In the genomic region with DNA sequence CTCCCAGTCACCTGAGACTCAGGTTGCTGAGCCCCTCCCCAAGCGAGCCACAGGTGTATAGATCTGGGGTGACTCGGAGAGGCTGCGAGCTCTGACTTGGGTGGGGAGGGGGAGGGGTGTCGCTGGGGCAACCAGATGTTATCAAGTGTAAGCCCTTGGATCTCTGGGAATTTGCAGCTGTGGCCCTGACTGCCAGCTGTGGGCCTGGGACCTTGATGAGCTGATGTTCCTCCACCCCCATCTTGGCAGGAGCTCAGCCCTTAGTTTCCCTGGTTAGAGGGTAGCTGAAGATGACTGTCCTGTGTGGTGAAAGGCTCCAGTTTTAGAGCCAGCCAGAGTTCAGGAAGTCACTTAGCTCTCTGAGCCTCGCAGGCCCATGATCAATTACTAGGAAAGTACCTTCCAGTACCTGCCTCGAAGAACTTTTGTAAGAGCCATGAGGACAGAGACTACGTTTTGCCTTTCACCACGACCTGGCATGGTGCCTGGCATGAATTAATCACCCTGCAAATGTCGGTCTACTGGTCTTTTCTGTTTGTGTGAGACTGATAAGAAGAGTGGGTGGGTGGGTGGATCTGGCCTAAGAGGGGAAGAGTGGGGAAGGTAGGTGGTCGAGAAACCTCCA, we compare ENCODE assay signal across 8 cellular contexts. TPM values are rescaled to one million over a fixed set of nuclear protein-coding genes. Genes with fewer than 3 reads are reported as not detected.
DNase-seq lines count a peak whose midpoint lies in the region; ATAC-seq, FAIRE-seq and TF ChIP-seq lines count a peak whose summit lies in the region.

No MANE protein-coding gene starts in this region.

- no peak for TF ChIP-seq RAD21 in GM12878 (IDR thresholded peaks at IDR 0.05; ENCODE audit: insufficient read depth, low read depth, low read length)

- peaks cover 9% of the 10 kb centered on the region for H3K27me3 Mint-ChIP-seq in CD4-positive, CD25-positive, alpha-beta regulatory T cell
- H3K27me3 Mint-ChIP-seq in T-helper 2 cell treated with Interferon-gamma antibody and Interleukin-4, amounts not matched to agents 5 μg/mL and 100 μg/mL, for 36 hours (ENCODE audit: low read depth) = peaks cover 5% of the 10 kb centered on the region

- peaks cover 0 to 20% (median 4%) of the 10 kb centered on the region in 4 donors for H3K4me1 Mint-ChIP-seq in CD4-positive, CD25-positive, alpha-beta regulatory T cell
- peaks cover 10% of the 10 kb centered on the region for H3K4me1 Mint-ChIP-seq in T-helper 2 cell treated with Interferon-gamma antibody and Interleukin-4, amounts not matched to agents 5 μg/mL and 100 μg/mL, for 36 hours (ENCODE audit: low read depth)

- no peaks in the 10 kb centered on the region for H3K27me3 ChIP-seq in CD4-positive, CD25-positive, alpha-beta regulatory T cell (ENCODE audit: control insufficient read depth, insufficient read depth, low read length)
- no peaks in the 10 kb centered on the region for H3K27me3 ChIP-seq in HUES48 (ENCODE audit: control insufficient read depth, insufficient read depth, low read length)
- no peaks in the 10 kb centered on the region; a peak in 1 of 4 replicates for H3K27me3 ChIP-seq in GM12878 (replicated peaks in 1 of 2; ENCODE audit: control insufficient read depth in 2 of 2, insufficient read depth in 2 of 2, low read length in 1 of 2)

- no peak overlapping the region for H3K4me3 ChIP-seq in CD4-positive, CD25-positive, alpha-beta regulatory T cell (ENCODE audit: low read depth, low read length)
- H3K4me3 ChIP-seq in HUES48 (ENCODE audit: low read depth, low read length) = peak overlapping the region; percentile 16; the same call in 1 of the 2 replicates
- no peak overlapping the region for H3K4me3 ChIP-seq in GM12878

- no peak for TF ChIP-seq CTCF in GM12878 (IDR thresholded peaks at IDR 0.05 in 2 of 3, conservative IDR thresholded peaks at IDR 0.05 in 1 of 3; ENCODE audit: control insufficient read depth in 2 of 3, extremely low read depth in 1 of 3, insufficient read depth in 1 of 3, low read depth in 3 of 3, low read length in 3 of 3)

- no peak overlapping the region for H3K27ac ChIP-seq in CD4-positive, CD25-positive, alpha-beta regulatory T cell (ENCODE audit: insufficient read depth, low read length, poor library complexity, severe bottlenecking)
- H3K27ac ChIP-seq in HUES48 (ENCODE audit: low read depth, low read length) (peak overlapping the region; percentile 97), GM12878 (ENCODE audit: control insufficient read depth, insufficient read depth) (no peak overlapping the region)

- H3K79me2 ChIP-seq in GM12878 (ENCODE audit: control insufficient read depth, insufficient read depth, low read length) = no peaks in the 10 kb centered on the region

- intact Hi-C loops in GM12878 (cut with micrococcal nuclease; ENCODE audit: unreplicated experiment) = no loop called here

- FAIRE-seq in GM12878 (lab: Jason Lieb, UNC) = no peak

- TF ChIP-seq POLR2A in GM12878 (IDR thresholded peaks at IDR 0.05; ENCODE audit: low read depth, low read length) = no peak

- H3K27ac Mint-ChIP-seq in CD4-positive, CD25-positive, alpha-beta regulatory T cell = peak overlapping the region in 2 of 3 donors; percentile 5 to 26
- no peak overlapping the region for H3K27ac Mint-ChIP-seq in T-helper 2 cell treated with Interferon-gamma antibody and Interleukin-4, amounts not matched to agents 5 μg/mL and 100 μg/mL, for 36 hours

- RAD21 ChIA-PET in GM12878 (lab: Charles Lee; ENCODE audit: unreplicated experiment) = interaction anchor here (0.6 to 1.8 kb wide), 6 partner anchors 13 to 360 kb away, joined by 3 to 7 read pairs (median 4); no protein-coding TSS in a partner anchor

- SMC1A ChIA-PET in GM12878 (lab: Charles Lee; ENCODE audit: uncharacterized antibody, unreplicated experiment) = interaction anchor here (0.8 to 1.9 kb wide), 7 partner anchors 9 to 55 kb away, joined by 3 to 12 read pairs (median 4); no protein-coding TSS in a partner anchor

- no peak overlapping the region for H3K4me2 ChIP-seq in GM12878 (ENCODE audit: control insufficient read depth, insufficient read depth)

- no peaks in the 10 kb centered on the region for H3K36me3 ChIP-seq in CD4-positive, CD25-positive, alpha-beta regulatory T cell (ENCODE audit: control insufficient read depth, insufficient read depth, low read length)
- H3K36me3 ChIP-seq in HUES48 (ENCODE audit: control insufficient read depth, insufficient read depth, low read length) (no peaks in the 10 kb centered on the region), GM12878 (ENCODE audit: control insufficient read depth in 2 of 2, insufficient read depth in 2 of 2, low read length in 1 of 2) (no peaks in the 10 kb centered on the region)

- no peaks in the 10 kb centered on the region for H4K20me1 ChIP-seq in GM12878 (ENCODE audit: control insufficient read depth, insufficient read depth)

- no peaks in the 10 kb centered on the region for H3K9me3 Mint-ChIP-seq in CD4-positive, CD25-positive, alpha-beta regulatory T cell
- H3K9me3 Mint-ChIP-seq in T-helper 2 cell treated with Interferon-gamma antibody and Interleukin-4, amounts not matched to agents 5 μg/mL and 100 μg/mL, for 36 hours = no peaks in the 10 kb centered on the region

- no peak overlapping the region for H3K4me3 Mint-ChIP-seq in CD4-positive, CD25-positive, alpha-beta regulatory T cell
- H3K4me3 Mint-ChIP-seq in T-helper 2 cell treated with Interferon-gamma antibody and Interleukin-4, amounts not matched to agents 5 μg/mL and 100 μg/mL, for 36 hours = no peak overlapping the region

- H3K36me3 Mint-ChIP-seq in CD4-positive, CD25-positive, alpha-beta regulatory T cell = no peaks in the 10 kb centered on the region
- H3K36me3 Mint-ChIP-seq in T-helper 2 cell treated with Interferon-gamma antibody and Interleukin-4, amounts not matched to agents 5 μg/mL and 100 μg/mL, for 36 hours (ENCODE audit: low read depth) = no peaks in the 10 kb centered on the region

- no peak for TF ChIP-seq EP300 in GM12878 (IDR thresholded peaks at IDR 0.05; ENCODE audit: borderline replicate concordance in 1 of 2, control insufficient read depth in 1 of 2, low read depth in 2 of 2, low read length in 2 of 2)

- POLR2A ChIA-PET in GM12878 (lab: Charles Lee) = interaction anchor here (0.6 kb wide), 1 partner anchor 1163 kb away, joined by 3 read pairs; no protein-coding TSS in a partner anchor

- peak overlapping the region; percentile 56; the same call in 1 of the 2 replicates for H3K9ac ChIP-seq in HUES48 (ENCODE audit: low read depth, low read length)
- no peak overlapping the region for H3K9ac ChIP-seq in GM12878 (ENCODE audit: control insufficient read depth, insufficient read depth, low read length)

- H2AFZ ChIP-seq in GM12878 (ENCODE audit: control insufficient read depth, low read depth, low read length) = peak overlapping the region; percentile 28

- CTCF ChIA-PET in GM12878 (lab: Yijun Ruan, JAX) = interaction anchor here (0.9 to 4.0 kb wide), 5 partner anchors 12 to 241 kb away, joined by 3 to 24 read pairs (median 7); no protein-coding TSS in a partner anchor

- H3K4me1 ChIP-seq in CD4-positive, CD25-positive, alpha-beta regulatory T cell (ENCODE audit: control insufficient read depth, insufficient read depth, low read length, poor library complexity, severe bottlenecking) = no peaks in the 10 kb centered on the region
- H3K4me1 ChIP-seq in HUES48 (ENCODE audit: control insufficient read depth, insufficient read depth, low read length) = peaks cover 59% of the 10 kb centered on the region
- H3K4me1 ChIP-seq in GM12878 (ENCODE audit: control insufficient read depth, insufficient read depth, low read length) = peaks cover 14% of the 10 kb centered on the region

- H3K9me3 ChIP-seq in CD4-positive, CD25-positive, alpha-beta regulatory T cell (ENCODE audit: control insufficient read depth in 2 of 2, low read length in 2 of 2) = no peaks in the 10 kb centered on the region
- H3K9me3 ChIP-seq in HUES48 (ENCODE audit: control insufficient read depth, insufficient read depth, low read length) (no peaks in the 10 kb centered on the region), GM12878 (replicated peaks; ENCODE audit: control insufficient read depth, insufficient read depth, low read length) (no peaks in the 10 kb centered on the region)

- ATAC-seq in CD4-positive, CD25-positive, alpha-beta regulatory T cell (ENCODE audit: low read depth in 2 of 2) = no peak
- ATAC-seq in GM12878 = peak; percentile 75
- ATAC-seq in GM21529 (IDR thresholded peaks at IDR 0.05; ENCODE audit: unreplicated experiment) = no peak

- 21% methylated on average over 10 of the region's 10 CpGs for WGBS in GM12878 (ENCODE audit: insufficient coverage, insufficient replicate concordance, low lambda C conversion rate, missing lambda C conversion rate)

- BruUV-seq in GM12878 (replicated peaks; lab: Mats Ljungman, UMichigan) = no TSS peak

- no peak for DNase-seq in CD4-positive, CD25-positive, alpha-beta regulatory T cell
- DNase-seq in GM12878 (ENCODE audit: low read depth, low spot score) (peak; percentile 26), mucosa of gallbladder (ENCODE audit: low spot score) (peak; percentile 90), NOMO-1 (lab: John Stamatoyannopoulos, UW; ENCODE audit: unreplicated experiment in 2 of 2) (no peak)
- no peak for DNase-seq in T-helper 2 cell treated with Interferon-gamma antibody and Interleukin-4, amounts not matched to agents 5 μg/mL and 100 μg/mL, for 36 hours (ENCODE audit: low spot score)
- no peak for DNase-seq in activated CD8-positive, alpha-beta memory T cell treated with anti-CD3 and anti-CD28 coated beads, Interleukin-2, amount 50 U/mL, for 48 hours

- in situ Hi-C loops in GM12878 (cut with MboI) = no loop called here

RNA-seq across cellular contexts. Expression of a gene that starts 55.8 kb away (rescaled TPM):
- 111 TPM for total RNA-seq in CD4-positive, CD25-positive, alpha-beta regulatory T cell
- 10 to 100 TPM; 47.3 to 68.9 (median 55.8) TPM for polyA plus RNA-seq in CD4-positive, CD25-positive, alpha-beta regulatory T cell
- 140 and 147 TPM in 2 replicates for total RNA-seq in GM12878 (2013; cell fraction: nucleolus; rRNA removed)
- total RNA-seq in GM12878 (2014; rRNA removed) (169 and 170 TPM in 2 replicates), GM12878 (2014; rRNA removed; fragmentation: Illumina TruSeq; extraction: Trizol) (113 TPM in 2 replicates), GM12878 (2021) (158 and 159 TPM in 2 replicates), mucosa of gallbladder (28.5 TPM)
- polyA plus RNA-seq in GM12878 (2011; ENCODE audit: low read depth) = 150 TPM
- polyA plus RNA-seq in GM12878 (2011; rRNA removed) (82.0 and 85.6 TPM in 2 replicates), GM12878 (2014; fragmentation: Illumina TruSeq; extraction: Trizol) (179 and 220 TPM in 2 replicates), GM12878 (2014; fragmentation: Nextera tagmentation; extraction: Ambion mirVana) (10 to 100 TPM; 39.9 to 66.4 TPM), GM12878 (2014; rRNA removed) (112 and 129 TPM in 2 replicates), GM12878 (2016; fragmentation: Nextera tagmentation; extraction: Ambion mirVana) (100 to 1,000 TPM; 193 to 202 TPM)
- polyA plus RNA-seq in GM12878 (2011; cell fraction: cytosol; rRNA removed) = 64.5 and 86.8 TPM in 2 replicates
- polyA plus RNA-seq in GM12878 (2011; cell fraction: nucleus; rRNA removed) = 113 and 117 TPM in 2 replicates
- polyA plus RNA-seq in GM12878 (2012) = 119 and 138 TPM in 2 replicates
- polyA minus RNA-seq in GM12878 (2011; rRNA and poly(A)+ RNA removed) = 92.7 and 110 TPM in 2 replicates
- polyA minus RNA-seq in GM12878 (2011; cell fraction: cytosol; rRNA and poly(A)+ RNA removed) = 45.7 and 53.5 TPM in 2 replicates
- 34.2 and 41.5 TPM in 2 replicates for polyA minus RNA-seq in GM12878 (2011; cell fraction: nucleus; rRNA and poly(A)+ RNA removed)

RNA-seq across cellular contexts. Expression of a gene that starts 56.1 kb away (rescaled TPM):
- 55.1 TPM for total RNA-seq in CD4-positive, CD25-positive, alpha-beta regulatory T cell
- 10 to 100 TPM; 11.5 to 12.3 (median 12.3) TPM for polyA plus RNA-seq in CD4-positive, CD25-positive, alpha-beta regulatory T cell
- total RNA-seq in GM12878 (2013; cell fraction: nucleolus; rRNA removed) = 576 and 594 TPM in 2 replicates
- total RNA-seq in GM12878 (2014; rRNA removed) = 40.7 and 49.1 TPM in 2 replicates
- total RNA-seq in GM12878 (2014; rRNA removed; fragmentation: Illumina TruSeq; extraction: Trizol) = 50.5 and 59.0 TPM in 2 replicates
- total RNA-seq in GM12878 (2021) = 55.7 and 56.5 TPM in 2 replicates
- polyA plus RNA-seq in GM12878 (2011; ENCODE audit: low read depth) = 19.4 TPM
- 98.3 and 138 TPM in 2 replicates for polyA plus RNA-seq in GM12878 (2011; rRNA removed)
- polyA plus RNA-seq in GM12878 (2011; cell fraction: cytosol; rRNA removed) = 38.8 and 40.0 TPM in 2 replicates
- 99.7 and 103 TPM in 2 replicates for polyA plus RNA-seq in GM12878 (2011; cell fraction: nucleus; rRNA removed)
- polyA plus RNA-seq in GM12878 (2012) = 25.9 and 33.0 TPM in 2 replicates
- 40.4 and 51.5 TPM in 2 replicates for polyA plus RNA-seq in GM12878 (2014; fragmentation: Illumina TruSeq; extraction: Trizol)
- polyA plus RNA-seq in GM12878 (2014; fragmentation: Nextera tagmentation; extraction: Ambion mirVana) = 10 to 100 TPM; 17.0 to 19.1 TPM
- 38.3 and 45.2 TPM in 2 replicates for polyA plus RNA-seq in GM12878 (2014; rRNA removed)
- 10 to 100 TPM; 34.6 to 38.8 TPM for polyA plus RNA-seq in GM12878 (2016; fragmentation: Nextera tagmentation; extraction: Ambion mirVana)
- 70.4 and 80.5 TPM in 2 replicates for polyA minus RNA-seq in GM12878 (2011; rRNA and poly(A)+ RNA removed)
- 21.6 and 38.6 TPM in 2 replicates for polyA minus RNA-seq in GM12878 (2011; cell fraction: cytosol; rRNA and poly(A)+ RNA removed)
- 43.3 and 65.3 TPM in 2 replicates for polyA minus RNA-seq in GM12878 (2011; cell fraction: nucleus; rRNA and poly(A)+ RNA removed)
- 26.9 TPM for total RNA-seq in mucosa of gallbladder

RNA-seq across cellular contexts. Expression of a gene that starts 58.8 kb away (rescaled TPM):
- not detected for total RNA-seq in CD4-positive, CD25-positive, alpha-beta regulatory T cell
- not detected for polyA plus RNA-seq in CD4-positive, CD25-positive, alpha-beta regulatory T cell
- 1.8 TPM in 1 of 2 replicates, not detected in the other for total RNA-seq in GM12878 (2013; cell fraction: nucleolus; rRNA removed)
- total RNA-seq in GM12878 (2014; rRNA removed) = 0.27 TPM in 1 of 2 replicates, not detected in the other
- total RNA-seq in GM12878 (2014; rRNA removed; fragmentation: Illumina TruSeq; extraction: Trizol) = 0.04 TPM in 1 of 2 replicates, not detected in the other
- total RNA-seq in GM12878 (2021) = not detected in 2 replicates
- polyA plus RNA-seq in GM12878 (2011; ENCODE audit: low read depth) = not detected
- polyA plus RNA-seq in GM12878 (2011; rRNA removed) = 0.05 TPM in 1 of 2 replicates, not detected in the other
- not detected in 2 replicates for polyA plus RNA-seq in GM12878 (2011; cell fraction: cytosol; rRNA removed)
- not detected in 2 replicates for polyA plus RNA-seq in GM12878 (2011; cell fraction: nucleus; rRNA removed)
- polyA plus RNA-seq in GM12878 (2012) = not detected in 2 replicates
- polyA plus RNA-seq in GM12878 (2014; fragmentation: Illumina TruSeq; extraction: Trizol) = 0.05 TPM in 1 of 2 replicates, not detected in the other
- polyA plus RNA-seq in GM12878 (2014; fragmentation: Nextera tagmentation; extraction: Ambion mirVana) = not detected
- not detected in 2 replicates for polyA plus RNA-seq in GM12878 (2014; rRNA removed)
- under 1 TPM in 1 of 2 experiments, not detected in 1; 0.12 TPM for polyA plus RNA-seq in GM12878 (2016; fragmentation: Nextera tagmentation; extraction: Ambion mirVana)
- not detected in 2 replicates for polyA minus RNA-seq in GM12878 (2011; rRNA and poly(A)+ RNA removed)
- not detected in 2 replicates for polyA minus RNA-seq in GM12878 (2011; cell fraction: cytosol; rRNA and poly(A)+ RNA removed)
- polyA minus RNA-seq in GM12878 (2011; cell fraction: nucleus; rRNA and poly(A)+ RNA removed) = not detected in 2 replicates
- 17.4 TPM for total RNA-seq in mucosa of gallbladder

Comparison
In these comparisons a context has a peak if more than half of its experiments do, and no peak if none do; other contexts are left out.
1. DNase-seq: peak in GM12878 (single experiment) and mucosa of gallbladder (single experiment); none in CD4-positive, CD25-positive, alpha-beta regulatory T cell (0 of 3), NOMO-1 (0 of 2), T-helper 2 cell treated with Interferon-gamma antibody and Interleukin-4, amounts not matched to agents 5 μg/mL and 100 μg/mL, for 36 hours (single experiment) and activated CD8-positive, alpha-beta memory T cell treated with anti-CD3 and anti-CD28 coated beads, Interleukin-2, amount 50 U/mL, for 48 hours (single experiment).